Comparison of ENCODE assay signal across 9 cellular contexts in the genomic region with DNA sequence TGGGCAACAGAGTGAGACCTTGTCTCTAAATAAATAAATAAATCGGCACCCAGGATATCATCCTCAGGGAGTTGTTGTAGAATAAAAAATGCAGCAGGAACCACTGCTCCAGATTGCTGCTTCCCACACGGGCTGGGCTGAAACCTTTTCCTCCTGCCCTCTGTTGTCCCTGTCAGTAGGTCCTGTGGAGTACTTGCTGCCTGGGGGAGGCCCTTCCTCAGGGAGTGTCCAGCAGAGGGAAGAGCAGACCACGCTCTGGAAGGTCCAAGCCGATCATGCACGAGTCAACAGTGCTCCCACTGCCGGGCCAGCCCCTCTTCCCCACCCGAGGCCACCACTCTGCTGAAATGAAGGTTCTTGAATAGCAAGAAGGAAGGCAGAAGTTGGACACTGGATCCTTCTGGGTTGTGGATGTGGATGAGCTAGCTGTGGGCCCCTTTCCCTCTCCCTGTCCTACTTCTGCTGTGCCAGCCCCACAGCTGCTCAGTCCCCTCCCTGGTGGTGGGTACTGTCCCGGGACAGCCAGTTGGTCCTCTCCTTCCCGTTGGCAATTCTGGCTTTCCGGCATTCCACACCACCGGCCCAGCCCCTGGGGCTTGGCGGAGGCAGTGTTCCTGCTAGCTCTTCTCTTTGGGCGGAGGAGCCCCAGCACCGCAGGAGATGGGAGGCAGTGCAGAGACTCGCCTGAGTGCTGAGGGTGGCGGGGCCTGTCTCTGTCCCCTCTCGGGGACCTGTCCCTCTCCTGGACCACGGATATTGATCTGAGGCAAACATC. TPM values are rescaled to one million over a fixed set of nuclear protein-coding genes. Genes with fewer than 3 reads are reported as not detected.
A peak's percentile ranks its signal among the peaks of the same experiment; 100 is the strongest.
DNase-seq lines count a peak whose midpoint lies in the region; ATAC-seq, FAIRE-seq and TF ChIP-seq lines count a peak whose summit lies in the region.
"Had no signal": no experiment of that assay in that cellular context is flagged by ENCODE, and none has a peak within 500 bp of the region (broad histone marks: within the 10 kb centered on the region; RNA-seq: fewer than 3 reads in every experiment).

No MANE protein-coding gene starts in this region.

- no peak overlapping the region for H3K9ac ChIP-seq in HepG2 (ENCODE audit: insufficient read depth, low read depth, low read length)

- POLR2A ChIA-PET in HepG2 (lab: Yijun Ruan, JAX) = no interaction called here

- FAIRE-seq in HepG2 (lab: Jason Lieb, UNC) (no peak), frontal cortex (lab: Jason Lieb, UNC) (no peak)

- in situ Hi-C loops in HepG2 (cut with HindIII; ENCODE audit: extremely low pct_ligation_motif_present, low pct_unique_long_range_greater_than_20kb) = no loop called here

- H4K20me1 ChIP-seq in HepG2 (ENCODE audit: insufficient read depth, low read length) = no peaks in the 10 kb centered on the region

- DNase-seq in HepG2 (ENCODE audit: low spot score) (no peak), right lobe of liver (no peak), kidney epithelial cell (ENCODE audit: low read depth) (no peak), frontal cortex (ENCODE audit: low spot score in 2 of 2) (no peak), body of pancreas (no peak), ureter (ENCODE audit: low spot score) (no peak)
- DNase-seq: NCI-H446 had no signal

- BruUV-seq in HepG2 (replicated peaks; lab: Mats Ljungman, UMichigan) = no TSS peak

- no peak for TF ChIP-seq POLR2A in HepG2 (IDR thresholded peaks at IDR 0.05; ENCODE audit: insufficient read depth in 1 of 2, low read depth in 2 of 2, low read length in 2 of 2)
- TF ChIP-seq POLR2A in right lobe of liver (IDR thresholded peaks at IDR 0.05) = no peak
- no peak for TF ChIP-seq POLR2A in body of pancreas (IDR thresholded peaks at IDR 0.05)

- H3K4me1 ChIP-seq in HepG2 (ENCODE audit: insufficient read depth, low read length) (peaks cover 18% of the 10 kb centered on the region), right lobe of liver (no peaks in the 10 kb centered on the region), body of pancreas (peaks cover 5% of the 10 kb centered on the region)

- intact Hi-C loops in HepG2 (cut with micrococcal nuclease; ENCODE audit: unreplicated experiment) (no loop called here), right lobe of liver (cut with DNase I) (no loop called here), body of pancreas (cut with DNase I) (loop anchor here (10.0 kb wide), 1 partner anchor 247 kb away; no protein-coding TSS in a partner anchor)

- TF ChIP-seq EP300 in HepG2 (IDR thresholded peaks at IDR 0.05; ENCODE audit: low read depth in 2 of 2, low read length in 2 of 2) = no peak
- no peak for TF ChIP-seq EP300 in HepG2 (CRISPR knock-in tag; IDR thresholded peaks at IDR 0.05; ENCODE audit: borderline replicate concordance)

- no peak overlapping the region for H2AFZ ChIP-seq in HepG2 (ENCODE audit: low read length)

- H3K4me3 ChIP-seq in HepG2 (replicated peaks in 1 of 3; ENCODE audit: insufficient read depth in 1 of 3, low read depth in 2 of 3, low read length in 3 of 3) (no peak overlapping the region), right lobe of liver (no peak overlapping the region), kidney epithelial cell (ENCODE audit: low read depth, low read length) (no peak overlapping the region), body of pancreas (no peak overlapping the region)

- WGBS in HepG2 (ENCODE audit: low lambda C conversion rate) = 45% methylated on average over 17 of the region's 18 CpGs
- WGBS in right lobe of liver (ENCODE audit: insufficient coverage, low coverage, low lambda C conversion rate, missing lambda C conversion rate) = 76% methylated on average over 5 of the region's 18 CpGs
- WGBS in body of pancreas, 2 donors = 85 to 88% methylated on average over 14 to 18 of the region's 18 CpGs

- no peak overlapping the region for H3K27ac ChIP-seq in HepG2 (ENCODE audit: extremely low read length, insufficient read depth, low read length)
- no peak overlapping the region for H3K27ac ChIP-seq in right lobe of liver
- no peak overlapping the region for H3K27ac ChIP-seq in VCaP
- no peak overlapping the region for H3K27ac ChIP-seq in body of pancreas

- TF ChIP-seq CTCF in HepG2 (CRISPR knock-in tag; IDR thresholded peaks at IDR 0.05) (peak; percentile 66), right lobe of liver (IDR thresholded peaks at IDR 0.05) (no peak), VCaP (conservative IDR thresholded peaks at IDR 0.05) (0 out of 2 replicates have a peak, but pooled peaks have one; percentile 14), kidney epithelial cell (IDR thresholded peaks at IDR 0.05; ENCODE audit: insufficient read depth, low read length, poor library complexity, severe bottlenecking) (peak; percentile 5), body of pancreas (IDR thresholded peaks at IDR 0.05) (no peak)

- H3K79me2 ChIP-seq in HepG2 (ENCODE audit: insufficient read depth, low read length) = no peaks in the 10 kb centered on the region

- H3K27me3 ChIP-seq in HepG2 (ENCODE audit: control insufficient read depth in 1 of 2, insufficient read depth in 2 of 2, low read length in 2 of 2) (no peaks in the 10 kb centered on the region), right lobe of liver (no peaks in the 10 kb centered on the region), kidney epithelial cell (ENCODE audit: control insufficient read depth, insufficient read depth, low read length) (no peaks in the 10 kb centered on the region), body of pancreas (no peaks in the 10 kb centered on the region)

- H3K9me3 ChIP-seq in HepG2 (ENCODE audit: low read length) (no peaks in the 10 kb centered on the region), right lobe of liver (no peaks in the 10 kb centered on the region), body of pancreas (no peaks in the 10 kb centered on the region)

- H3K36me3 ChIP-seq in HepG2 (replicated peaks in 1 of 2; ENCODE audit: control insufficient read depth in 1 of 2, insufficient read depth in 2 of 2, low read length in 2 of 2) (no peaks in the 10 kb centered on the region), right lobe of liver (no peaks in the 10 kb centered on the region), kidney epithelial cell (ENCODE audit: control insufficient read depth, insufficient read depth, low read length) (no peaks in the 10 kb centered on the region), body of pancreas (replicated peaks in 1 of 2; ENCODE audit: insufficient read depth in 1 of 2, low read depth in 2 of 2) (no peaks in the 10 kb centered on the region)

- ATAC-seq in HepG2 = peak; percentile 67
- no peak for ATAC-seq in right lobe of liver
- no peak for ATAC-seq in body of pancreas
- ATAC-seq in GM18519 (IDR thresholded peaks at IDR 0.05; ENCODE audit: low FRiP score, unreplicated experiment) = no peak

- peak overlapping the region; percentile 2; the same call in 1 of the 2 replicates for H3K4me2 ChIP-seq in HepG2 (ENCODE audit: low read depth, low read length)

- TF ChIP-seq RAD21 in HepG2 (CRISPR knock-in tag; IDR thresholded peaks at IDR 0.05) = no peak

- CTCF ChIA-PET in HepG2 (lab: Yijun Ruan, JAX; ENCODE audit: low intra/inter-chr PET ratio, low total read pairs) = no interaction called here

RNA-seq across cellular contexts. Expression of a gene that starts 10.8 kb away (rescaled TPM):
- total RNA-seq in HepG2 (2016; rRNA removed; fragmentation: Illumina TruSeq; extraction: Trizol) = 2.5 and 3.9 TPM in 2 replicates
- total RNA-seq in HepG2 (2016; cell fraction: cytosol; rRNA removed; fragmentation: Illumina TruSeq; extraction: Trizol; ENCODE audit: low read depth) = 0.71 TPM in 2 replicates
- 2.2 and 3.5 TPM in 2 replicates for total RNA-seq in HepG2 (2016; cell fraction: insoluble cytoplasmic fraction; rRNA removed; fragmentation: Illumina TruSeq; extraction: Trizol)
- total RNA-seq in HepG2 (2016; cell fraction: membrane; rRNA removed; fragmentation: Illumina TruSeq; extraction: Trizol) = 2.5 and 3.2 TPM in 2 replicates
- total RNA-seq in HepG2 (2016; cell fraction: nucleus; rRNA removed; fragmentation: Illumina TruSeq; extraction: Trizol) = 4.4 and 5.2 TPM in 2 replicates
- polyA plus RNA-seq in HepG2 (2011; rRNA removed) = 1.1 and 1.4 TPM in 2 replicates
- polyA plus RNA-seq in HepG2 (2011; cell fraction: cytosol; rRNA removed) = 1.0 and 1.1 TPM in 2 replicates
- 3.4 and 3.9 TPM in 2 replicates for polyA plus RNA-seq in HepG2 (2011; cell fraction: nucleus; rRNA removed)
- polyA plus RNA-seq in HepG2 (2012) = 2.0 and 2.1 TPM in 2 replicates
- polyA plus RNA-seq in HepG2 (2016; cell fraction: cytosol; fragmentation: Illumina TruSeq; extraction: Trizol; ENCODE audit: low read depth) = 0.42 and 0.75 TPM in 2 replicates
- polyA plus RNA-seq in HepG2 (2016; cell fraction: insoluble cytoplasmic fraction; fragmentation: Illumina TruSeq; extraction: Trizol; ENCODE audit: low read depth) = 2.5 and 3.0 TPM in 2 replicates
- polyA plus RNA-seq in HepG2 (2016; cell fraction: membrane; fragmentation: Illumina TruSeq; extraction: Trizol; ENCODE audit: low read depth) = 1.6 and 1.9 TPM in 2 replicates
- 8.0 and 8.4 TPM in 2 replicates for polyA plus RNA-seq in HepG2 (2016; cell fraction: nucleus; fragmentation: Illumina TruSeq; extraction: Trizol; ENCODE audit: insufficient read depth, low read depth)
- polyA minus RNA-seq in HepG2 (2011; rRNA and poly(A)+ RNA removed; ENCODE audit: low replicate concordance) = 0.37 and 4.7 TPM in 2 replicates
- 1.1 and 1.7 TPM in 2 replicates for polyA minus RNA-seq in HepG2 (2011; cell fraction: cytosol; rRNA and poly(A)+ RNA removed)
- 2.4 and 2.6 TPM in 2 replicates for polyA minus RNA-seq in HepG2 (2011; cell fraction: nucleus; rRNA and poly(A)+ RNA removed)
- under 1 TPM; 0.37 to 0.90 (median 0.48) TPM for total RNA-seq in right lobe of liver
- 16.0 and 17.4 TPM in 2 replicates for total RNA-seq in kidney epithelial cell
- 271 TPM for total RNA-seq in frontal cortex
- 1 to 10 TPM; 1.0 to 1.6 TPM for total RNA-seq in body of pancreas
- total RNA-seq in ureter = 0.83 TPM

RNA-seq across cellular contexts. Expression of a gene that starts 53.3 kb away (rescaled TPM):
- total RNA-seq in HepG2 (2016; rRNA removed; fragmentation: Illumina TruSeq; extraction: Trizol) = 152 and 233 TPM in 2 replicates
- total RNA-seq in HepG2 (2016; cell fraction: cytosol; rRNA removed; fragmentation: Illumina TruSeq; extraction: Trizol; ENCODE audit: low read depth) = 29.1 and 33.4 TPM in 2 replicates
- total RNA-seq in HepG2 (2016; cell fraction: insoluble cytoplasmic fraction; rRNA removed; fragmentation: Illumina TruSeq; extraction: Trizol) = 171 and 231 TPM in 2 replicates
- 55.8 and 64.2 TPM in 2 replicates for total RNA-seq in HepG2 (2016; cell fraction: membrane; rRNA removed; fragmentation: Illumina TruSeq; extraction: Trizol)
- 97.0 and 99.3 TPM in 2 replicates for total RNA-seq in HepG2 (2016; cell fraction: nucleus; rRNA removed; fragmentation: Illumina TruSeq; extraction: Trizol)
- polyA plus RNA-seq in HepG2 (2011; rRNA removed) = 64.2 and 69.8 TPM in 2 replicates
- 43.9 and 49.0 TPM in 2 replicates for polyA plus RNA-seq in HepG2 (2011; cell fraction: cytosol; rRNA removed)
- polyA plus RNA-seq in HepG2 (2011; cell fraction: nucleus; rRNA removed) = 28.9 and 39.9 TPM in 2 replicates
- polyA plus RNA-seq in HepG2 (2012) = 87.5 and 91.8 TPM in 2 replicates
- polyA plus RNA-seq in HepG2 (2016; cell fraction: cytosol; fragmentation: Illumina TruSeq; extraction: Trizol; ENCODE audit: low read depth) = 21.5 TPM in 2 replicates
- 239 and 241 TPM in 2 replicates for polyA plus RNA-seq in HepG2 (2016; cell fraction: insoluble cytoplasmic fraction; fragmentation: Illumina TruSeq; extraction: Trizol; ENCODE audit: low read depth)
- 30.8 and 34.3 TPM in 2 replicates for polyA plus RNA-seq in HepG2 (2016; cell fraction: membrane; fragmentation: Illumina TruSeq; extraction: Trizol; ENCODE audit: low read depth)
- polyA plus RNA-seq in HepG2 (2016; cell fraction: nucleus; fragmentation: Illumina TruSeq; extraction: Trizol; ENCODE audit: insufficient read depth, low read depth) = 123 and 137 TPM in 2 replicates
- 77.9 and 189 TPM in 2 replicates for polyA minus RNA-seq in HepG2 (2011; rRNA and poly(A)+ RNA removed; ENCODE audit: low replicate concordance)
- polyA minus RNA-seq in HepG2 (2011; cell fraction: cytosol; rRNA and poly(A)+ RNA removed) = 61.4 and 62.0 TPM in 2 replicates
- 91.0 and 95.6 TPM in 2 replicates for polyA minus RNA-seq in HepG2 (2011; cell fraction: nucleus; rRNA and poly(A)+ RNA removed)
- 10 to 100 TPM; 45.7 to 61.3 (median 51.6) TPM for total RNA-seq in right lobe of liver
- 73.7 and 107 TPM in 2 replicates for total RNA-seq in kidney epithelial cell
- total RNA-seq in frontal cortex = 83.2 TPM
- 10 to 100 TPM; 18.9 to 24.7 TPM for total RNA-seq in body of pancreas
- total RNA-seq in ureter = 80.9 TPM

Comparison
In these comparisons a context has a peak if more than half of its experiments do, and no peak if none do; other contexts are left out.
1. CTCF ChIP-seq: peak in HepG2 (single experiment), VCaP (single experiment) and kidney epithelial cell (single experiment); none in right lobe of liver (0 of 4) and body of pancreas (0 of 7).
2. RNA of a gene that starts 10.8 kb away (total RNA-seq): 271 TPM in frontal cortex (single experiment); 16.0 to 17.4 TPM in kidney epithelial cell, 0.71 to 5.2 TPM in HepG2, 1.0 to 1.6 TPM in body of pancreas, 0.83 TPM in ureter (single experiment) and 0.37 to 0.90 TPM in right lobe of liver; every median in the first group is over 10 times any median in the second.